8 cellular contexts compared by ENCODE assay signal in genomic region chr9:86948153-86948929, GRCh38.
A peak's percentile ranks its signal among the peaks of the same experiment; 100 is the strongest.
DNase-seq lines count a peak whose midpoint lies in the region; ATAC-seq, FAIRE-seq and TF ChIP-seq lines count a peak whose summit lies in the region.

No MANE protein-coding gene starts in this region.

- peak overlapping the region; percentile 94 for H3K4me3 ChIP-seq in AG04449 (ENCODE audit: low read depth, low read length)

- CTCF ChIA-PET in AG04449 (lab: Yijun Ruan, JAX), result interaction anchor here (0.6 to 5.3 kb wide), 30 partner anchors 8 to 534 kb away, joined by 3 to 66 read pairs (median 4); no protein-coding TSS in a partner anchor

- POLR2A ChIA-PET in AG04449 (lab: Yijun Ruan, JAX), result interaction anchor here (0.5 to 3.1 kb wide), 12 partner anchors 17 to 514 kb away, joined by 3 to 13 read pairs (median 3); no protein-coding TSS in a partner anchor

- peak; percentile 93 for TF ChIP-seq CTCF in AG04449 (IDR thresholded peaks at IDR 0.05; ENCODE audit: insufficient read depth, low read length, missing control alignments)

- peak; percentile 68 for ATAC-seq in GM18867 (IDR thresholded peaks at IDR 0.05; ENCODE audit: unreplicated experiment)
- ATAC-seq in HG03108 (IDR thresholded peaks at IDR 0.05; ENCODE audit: unreplicated experiment), result peak; percentile 70

- FAIRE-seq in endometrium (lab: Jason Lieb, UNC), result peak; percentile 85

- DNase-seq in AG04449 (ENCODE audit: low read depth, low spot score) (no peak), NCI-H774 (lab: John Stamatoyannopoulos, UW) (peak; percentile 20), midbrain (lab: John Stamatoyannopoulos, UW) (peak; percentile 85)
- DNase-seq in activated CD8-positive, alpha-beta memory T cell treated with anti-CD3 and anti-CD28 coated beads, Interleukin-2, amount 50 U/mL, for 1 hour (ENCODE audit: extremely low read depth), result peak; percentile 9
- peak; percentile 39 to 42 for DNase-seq in stimulated activated CD8-positive, alpha-beta memory T cell treated with anti-CD3 and anti-CD28 coated beads, Interleukin-15, amount 100 ng/mL, for 4 hours (ENCODE audit: low read depth in 2 of 2)
